ENCODE assay signal across 23 cellular contexts in genomic region chr13:96481482-96481881, GRCh38.
DNase-seq lines count a peak whose midpoint lies in the region; ATAC-seq, FAIRE-seq and TF ChIP-seq lines count a peak whose summit lies in the region.
"Had no signal": no experiment of that assay in that cellular context is flagged by ENCODE, and none has a peak within 500 bp of the region (broad histone marks: within the 10 kb centered on the region; RNA-seq: fewer than 3 reads in every experiment).

No MANE protein-coding gene starts in this region.

- TF ChIP-seq CTCF in GM23338 (conservative IDR thresholded peaks at IDR 0.05; ENCODE audit: low read depth in 2 of 2) (no peak), H1 (IDR thresholded peaks at IDR 0.05; ENCODE audit: control extremely low read depth in 1 of 3, insufficient read depth in 1 of 3, low read depth in 1 of 3, low read length in 3 of 3) (no peak), neural progenitor cell (IDR thresholded peaks at IDR 0.05) (no peak)

- H3K36me3 ChIP-seq in ACC112 (ENCODE audit: insufficient read depth, low read length) = no peaks in the 10 kb centered on the region
- no peaks in the 10 kb centered on the region for H3K36me3 ChIP-seq in GM23338 (ENCODE audit: insufficient read depth)
- H3K36me3 ChIP-seq in H1 (ENCODE audit: control insufficient read depth in 2 of 4, insufficient read depth in 4 of 4, low read length in 3 of 4) = no peaks in the 10 kb centered on the region
- H3K36me3 ChIP-seq in neural progenitor cell = no peaks in the 10 kb centered on the region
- H3K36me3 ChIP-seq: BLaER1, HAP-1 had no signal

- TF ChIP-seq POLR2A in H1 (IDR thresholded peaks at IDR 0.05; ENCODE audit: control extremely low read depth in 1 of 2, low read depth in 2 of 2, low read length in 2 of 2) = no peak

- H2BK15ac ChIP-seq in H1 (ENCODE audit: low read length) = no peak overlapping the region

- H3K9ac ChIP-seq in H1 (replicated peaks in 1 of 4; ENCODE audit: extremely low read depth in 1 of 4, low read depth in 3 of 4, low read length in 3 of 4) = no peak overlapping the region; a peak in 1 of 7 replicates
- H3K9ac ChIP-seq in neural progenitor cell = no peak overlapping the region
- H3K9ac ChIP-seq: BLaER1 had no signal

- no peak overlapping the region for H3K4me3 ChIP-seq in ACC112 (ENCODE audit: low read depth, low read length)
- H3K4me3 ChIP-seq in GM23338 = no peak overlapping the region
- H3K4me3 ChIP-seq in H1 (ENCODE audit: extremely low read depth in 1 of 4, insufficient read depth in 2 of 4, low read depth in 3 of 4, low read length in 4 of 4) = no peak overlapping the region
- no peak overlapping the region for H3K4me3 ChIP-seq in neural progenitor cell
- H3K4me3 ChIP-seq: A549, BLaER1, GM12878, HAP-1 had no signal

- H3K4me3 Mint-ChIP-seq in GM23338 (no peak overlapping the region), neural progenitor cell (no peak overlapping the region)
- H3K4me3 Mint-ChIP-seq: CD4-positive, CD25-positive, alpha-beta regulatory T cell; CD8-positive, alpha-beta T cell; HFFc6 had no signal

- H2AFZ ChIP-seq in ACC112 (ENCODE audit: low read length, unreplicated experiment) (peak overlapping the region; percentile 20), GM23338 (peak overlapping the region; percentile 89), H1 (ENCODE audit: low read length) (peak overlapping the region; percentile 97), neural progenitor cell (replicated peaks) (peak overlapping the region; percentile 74)

- H3K4me2 ChIP-seq in GM23338 = no peak overlapping the region
- H3K4me2 ChIP-seq in H1 (ENCODE audit: insufficient read depth in 1 of 2, low read depth in 2 of 2, low read length in 2 of 2) = no peak overlapping the region
- H3K4me2 ChIP-seq in neural progenitor cell = no peak overlapping the region
- H3K4me2 ChIP-seq: A549, BLaER1 had no signal

- H3K9me3 ChIP-seq in H1 (ENCODE audit: insufficient read depth in 2 of 2, low read depth in 1 of 2, low read length in 1 of 2) (no peaks in the 10 kb centered on the region), neural progenitor cell (ENCODE audit: low read depth) (no peaks in the 10 kb centered on the region)
- H3K9me3 ChIP-seq: A549, BLaER1, Caco-2, HAP-1 had no signal

- H3K23ac ChIP-seq in H1 (ENCODE audit: insufficient read length) = no peak overlapping the region

- no peak overlapping the region for H3K14ac ChIP-seq in H1 (ENCODE audit: insufficient read length)

- peaks cover 7% of the 10 kb centered on the region; the same call in 1 of the 2 replicates for H3K9me2 ChIP-seq in GM23338 (ENCODE audit: insufficient read depth)

- no peak overlapping the region for H3K56ac ChIP-seq in H1 (replicated peaks; ENCODE audit: insufficient read length, low read depth, low read length)

- H3K27ac ChIP-seq in ACC112 (ENCODE audit: low read depth, low read length) (no peak overlapping the region), GM23338 (ENCODE audit: low read depth) (peak overlapping the region; percentile 30; the same call in 1 of the 2 replicates), H1 (ENCODE audit: low read depth, low read length) (no peak overlapping the region), neural progenitor cell (no peak overlapping the region)
- H3K27ac ChIP-seq: A549, BLaER1, C4-2B had no signal

- no peak overlapping the region for H3K4ac ChIP-seq in H1 (replicated peaks; ENCODE audit: insufficient read length, low read depth, low read length)

- no peak overlapping the region for H2BK5ac ChIP-seq in H1 (ENCODE audit: low read depth, low read length)

- no peak overlapping the region for H4K91ac ChIP-seq in H1 (replicated peaks; ENCODE audit: insufficient read length, low read length)

- H3K23me2 ChIP-seq in H1 (ENCODE audit: low read depth, low read length) = no peaks in the 10 kb centered on the region

- WGBS in H1 (ENCODE audit: extremely low coverage in 1 of 2, insufficient coverage in 1 of 2, insufficient read length in 1 of 2, insufficient replicate concordance in 2 of 2, low coverage in 1 of 2, low lambda C conversion rate in 2 of 2, missing lambda C conversion rate in 1 of 2), 2 experiments = 99% methylated on average over 6 of the region's 6 CpGs; no CpG with 5 or more reads in 1 of the 2 experiments

- no peaks in the 10 kb centered on the region for H3F3A ChIP-seq in GM23338 (replicated peaks; ENCODE audit: low read depth)
- H3F3A ChIP-seq in neural progenitor cell (ENCODE audit: low read depth) = no peaks in the 10 kb centered on the region

- POLR2A ChIA-PET in H1 (lab: Charles Lee; ENCODE audit: partially characterized antibody) = no interaction called here

- no peak for FAIRE-seq in H1 (lab: Jason Lieb, UNC)
- FAIRE-seq: A549, GM12878, GM19239 had no signal

- ATAC-seq in GM23338 = peak; percentile 64
- ATAC-seq in HG03139 (IDR thresholded peaks at IDR 0.05; ENCODE audit: unreplicated experiment) = no peak
- no peak for ATAC-seq in GM21619 (IDR thresholded peaks at IDR 0.05; ENCODE audit: unreplicated experiment)
- ATAC-seq: A549; CD8-positive, alpha-beta T cell; GM12878 had no signal

- CTCF ChIA-PET in H1 (lab: Charles Lee; ENCODE audit: partially characterized antibody) = interaction anchor here (0.8 to 1.1 kb wide), 2 partner anchors 23 to 336 kb away, joined by 3 read pairs; no protein-coding TSS in a partner anchor

- no peak overlapping the region for H2BK120ac ChIP-seq in H1 (replicated peaks; ENCODE audit: low read depth, low read length)

- TF ChIP-seq EP300 in H1 (IDR thresholded peaks at IDR 0.05; ENCODE audit: borderline replicate concordance in 1 of 2, low read depth in 2 of 2, low read length in 2 of 2) = no peak

- no peaks in the 10 kb centered on the region for H3K27me3 ChIP-seq in ACC112 (ENCODE audit: insufficient read depth, low read length)
- H3K27me3 ChIP-seq in GM23338 (ENCODE audit: insufficient read depth) = no peaks in the 10 kb centered on the region
- H3K27me3 ChIP-seq in H1 (replicated peaks in 1 of 4; ENCODE audit: control insufficient read depth in 3 of 4, extremely low read depth in 1 of 4, insufficient read depth in 3 of 4, low read length in 3 of 4) = no peaks in the 10 kb centered on the region
- H3K27me3 ChIP-seq in neural progenitor cell = no peaks in the 10 kb centered on the region
- H3K27me3 ChIP-seq: BLaER1 had no signal

- H3K79me2 ChIP-seq in ACC112 (ENCODE audit: control insufficient read depth, insufficient read depth, low read length, unreplicated experiment) = no peaks in the 10 kb centered on the region
- no peaks in the 10 kb centered on the region for H3K79me2 ChIP-seq in GM23338 (replicated peaks; ENCODE audit: insufficient read depth)
- no peaks in the 10 kb centered on the region for H3K79me2 ChIP-seq in H1 (ENCODE audit: control insufficient read depth in 1 of 2, insufficient read depth in 2 of 2, low read length in 2 of 2)
- H3K79me2 ChIP-seq in neural progenitor cell (ENCODE audit: low read depth) = no peaks in the 10 kb centered on the region

- TF ChIP-seq RAD21 in H1 (IDR thresholded peaks at IDR 0.05 in 1 of 2, conservative IDR thresholded peaks at IDR 0.05 in 1 of 2; ENCODE audit: low read depth in 2 of 2, low read length in 2 of 2) = no peak

- peaks cover 1% of the 10 kb centered on the region for H3K27me3 Mint-ChIP-seq in GM23338 (ENCODE audit: insufficient read depth, low read depth, poor library complexity)
- no peaks in the 10 kb centered on the region for H3K27me3 Mint-ChIP-seq in neural progenitor cell (ENCODE audit: insufficient read depth, low read depth)
- H3K27me3 Mint-ChIP-seq: CD4-positive, CD25-positive, alpha-beta regulatory T cell had no signal

- no peaks in the 10 kb centered on the region for H3K79me1 ChIP-seq in H1 (ENCODE audit: low read depth, low read length)

- H3K18ac ChIP-seq in H1 (ENCODE audit: extremely low read depth, low read length) = no peak overlapping the region

- no peak overlapping the region for H4K5ac ChIP-seq in H1 (ENCODE audit: insufficient read length, low read depth, low read length)

- H2BK12ac ChIP-seq in H1 (ENCODE audit: low read depth, low read length) = no peak overlapping the region

- H3K36me3 Mint-ChIP-seq in GM23338 (ENCODE audit: low read depth) (no peaks in the 10 kb centered on the region), neural progenitor cell (no peaks in the 10 kb centered on the region)
- H3K36me3 Mint-ChIP-seq: CD4-positive, CD25-positive, alpha-beta regulatory T cell; CD8-positive, alpha-beta T cell had no signal

- no peaks in the 10 kb centered on the region for H3K9me3 Mint-ChIP-seq in GM23338
- H3K9me3 Mint-ChIP-seq in neural progenitor cell = no peaks in the 10 kb centered on the region

- no peak overlapping the region for H2BK20ac ChIP-seq in H1 (ENCODE audit: low read length)

- no peaks in the 10 kb centered on the region for H3K4me1 ChIP-seq in ACC112 (ENCODE audit: control insufficient read depth, insufficient read depth, low read length, unreplicated experiment)
- no peaks in the 10 kb centered on the region; the same call in 1 of the 2 replicates for H3K4me1 ChIP-seq in GM23338 (ENCODE audit: insufficient read depth)
- H3K4me1 ChIP-seq in H1 (replicated peaks in 1 of 4; ENCODE audit: control insufficient read depth in 3 of 4, insufficient read depth in 4 of 4, low read length in 3 of 4) = peaks cover 0 to 4% (median 0%) of the 10 kb centered on the region in 4 experiments; a peak in 1 of 7 replicates
- H3K4me1 ChIP-seq in neural progenitor cell = peaks cover 17% of the 10 kb centered on the region
- H3K4me1 ChIP-seq: A549, BLaER1, Caco-2, HAP-1 had no signal

- DNase-seq in GM23338 (ENCODE audit: low spot score) (peak; percentile 13), H1 (ENCODE audit: low read depth in 1 of 2, low spot score in 2 of 2) (no peak), neural progenitor cell (ENCODE audit: low spot score) (no peak), iPS-NIHi7 (ENCODE audit: extremely low spot score) (no peak), mucosa of gallbladder (ENCODE audit: low spot score) (no peak)
- DNase-seq: 8988T; Caco-2; CD4-positive, CD25-positive, alpha-beta regulatory T cell; CD8-positive, alpha-beta T cell; DMS153; DND-41; EL; GDM1; HFFc6 had no signal

- H3K4me1 Mint-ChIP-seq in GM23338 (peaks cover 2% of the 10 kb centered on the region; the same call in 2 of the 3 replicates), neural progenitor cell (no peaks in the 10 kb centered on the region)
- H3K4me1 Mint-ChIP-seq: CD4-positive, CD25-positive, alpha-beta regulatory T cell had no signal

- no peak overlapping the region for H2AK5ac ChIP-seq in H1 (ENCODE audit: low read depth, low read length)

- H4K8ac ChIP-seq in H1 (ENCODE audit: extremely low read depth, insufficient read depth, low read length) = peak overlapping the region; percentile 7

- H3K27ac Mint-ChIP-seq in GM23338 (no peak overlapping the region), neural progenitor cell (no peak overlapping the region)
- H3K27ac Mint-ChIP-seq: CD4-positive, CD25-positive, alpha-beta regulatory T cell; CD8-positive, alpha-beta T cell; HFFc6 had no signal

- H4K20me1 ChIP-seq in GM23338 (replicated peaks; ENCODE audit: insufficient read depth) (no peaks in the 10 kb centered on the region), H1 (replicated peaks in 1 of 2; ENCODE audit: control insufficient read depth in 1 of 2, insufficient read depth in 2 of 2, low read length in 2 of 2) (no peaks in the 10 kb centered on the region), neural progenitor cell (ENCODE audit: low read depth) (no peaks in the 10 kb centered on the region)
- H4K20me1 ChIP-seq: BLaER1 had no signal

TF ChIP-seq in GM23338, 12 proteins besides CTCF, POLR2A, EP300 and RAD21 (continues in another document):
- no peak for TF ChIP-seq ZNF114 (CRISPR knock-in tag; IDR thresholded peaks at IDR 0.05)

Comparison
In these comparisons a context has a peak if more than half of its experiments do, and no peak if none do; other contexts are left out.
1. H2AFZ ChIP-seq: peak in every context shown above with its lines; median percentile 97 in H1; 89 in GM23338; 74 in neural progenitor cell; 20 in ACC112.